ENCODE assay signal across 8 cellular contexts in the genomic region with DNA sequence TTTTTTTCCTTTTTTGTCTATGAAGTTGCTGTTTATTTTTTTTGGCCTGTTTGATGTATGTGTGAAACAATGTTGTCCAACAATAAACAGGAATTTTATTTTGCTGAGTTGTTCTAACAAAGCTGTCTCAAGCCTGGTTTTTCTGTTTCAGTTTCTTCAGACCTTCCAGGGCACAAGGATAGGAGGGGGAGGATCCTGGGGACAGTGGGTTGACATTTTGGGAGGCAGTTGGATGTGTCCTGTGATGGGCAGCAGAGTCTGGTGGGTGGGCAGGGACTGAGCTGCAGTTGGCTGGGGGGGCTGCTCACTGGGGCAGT. TPM values are rescaled to one million over a fixed set of nuclear protein-coding genes. Genes with fewer than 3 reads are reported as not detected.
A peak's percentile ranks its signal among the peaks of the same experiment; 100 is the strongest.
DNase-seq lines count a peak whose midpoint lies in the region; ATAC-seq and TF ChIP-seq lines count a peak whose summit lies in the region.
"Not testable (repeated sequence)": the region's sequence is repeated elsewhere in the genome, so short reads cannot be mapped to it uniquely, and the experiment has no call there.

No MANE protein-coding gene starts in this region.

- TF ChIP-seq POLR2A in adrenal gland (IDR thresholded peaks at IDR 0.05): not testable (repeated sequence)

- peak overlapping the region in 3 of 5 donors; percentile 35 to 71 (median 71) for H3K27ac ChIP-seq in adrenal gland
- peak overlapping the region; percentile 12 for H3K27ac ChIP-seq in epithelial cell of prostate
- H3K27ac ChIP-seq in mesenchymal stem cell (ENCODE audit: low read length, poor library complexity, severe bottlenecking): peak overlapping the region; percentile 26
- peak overlapping the region; percentile 69 for H3K27ac ChIP-seq in rectal smooth muscle tissue (ENCODE audit: low read depth, low read length)

- H3K27me3 ChIP-seq in adrenal gland; mesenchymal stem cell (ENCODE audit: control insufficient read depth in 1 of 2, insufficient read depth in 1 of 2, low read length in 2 of 2); rectal smooth muscle tissue (ENCODE audit: control insufficient read depth, insufficient read depth, low read length): not testable (repeated sequence)

- not testable (repeated sequence) for H2BK15ac ChIP-seq in mesenchymal stem cell (ENCODE audit: low read depth, poor library complexity, severe bottlenecking)

- H2AFZ ChIP-seq in mesenchymal stem cell (ENCODE audit: low read depth, low read length): not testable (repeated sequence)

- peak overlapping the region; percentile 91 for H3K27ac Mint-ChIP-seq in activated B cell treated with CpG ODN at 0.5 μM for 24 hours
- H3K27ac Mint-ChIP-seq in type B pancreatic cell: peak overlapping the region; percentile 94

- TF ChIP-seq CTCF in activated B cell treated with CpG ODN at 0.5 μM for 24 hours (IDR thresholded peaks at IDR 0.05); adrenal gland (IDR thresholded peaks at IDR 0.05); type B pancreatic cell (conservative IDR thresholded peaks at IDR 0.05): not testable (repeated sequence)

- H2AK5ac ChIP-seq in mesenchymal stem cell (ENCODE audit: low read length, severe bottlenecking): not testable (repeated sequence)

- CTCF ChIA-PET in activated B cell treated with CpG ODN at 0.5 μM for 24 hours (lab: Charles Lee): interaction anchor here (0.8 to 7.9 kb wide), 12 partner anchors 16 to 319 kb away, joined by 3 to 429 read pairs (median 4); a partner anchor contains a TSS

- DNase-seq in DMS53 (lab: John Stamatoyannopoulos, UW) (peak; percentile 73), M059J (ENCODE audit: low read depth) (peak; percentile 58)
- not testable (repeated sequence) for DNase-seq in activated B cell treated with CpG ODN at 0.5 μM for 24 hours; adrenal gland; epithelial cell of prostate (ENCODE audit: low read depth, low spot score); mesenchymal stem cell; type B pancreatic cell (ENCODE audit: extremely low spot score, unreplicated experiment)

- not testable (repeated sequence) for H3K4me3 ChIP-seq in adrenal gland; mesenchymal stem cell (ENCODE audit: insufficient read depth in 1 of 2, low read depth in 1 of 2, low read length in 2 of 2); rectal smooth muscle tissue (ENCODE audit: low read length)

- H3K4ac ChIP-seq in mesenchymal stem cell (ENCODE audit: low read depth in 1 of 2, low read length in 2 of 2): not testable (repeated sequence)

- H3K36me3 ChIP-seq in adrenal gland (replicated peaks in 1 of 2) (peaks cover 0 to 26% of the 10 kb centered on the region in 2 donors), mesenchymal stem cell (ENCODE audit: control insufficient read depth in 1 of 2, insufficient read depth in 2 of 2, low read depth in 1 of 2, low read length in 2 of 2) (peaks cover 17 to 29% of the 10 kb centered on the region in 2 experiments), rectal smooth muscle tissue (ENCODE audit: control insufficient read depth, insufficient read depth, low read length) (peaks cover 18% of the 10 kb centered on the region)

- H3K9ac ChIP-seq in mesenchymal stem cell (ENCODE audit: low read length): peak overlapping the region; percentile 66
- H3K9ac ChIP-seq in rectal smooth muscle tissue (ENCODE audit: low read length): not testable (repeated sequence)

- H3K9me3 ChIP-seq in adrenal gland (replicated peaks in 1 of 3); mesenchymal stem cell (ENCODE audit: control insufficient read depth, low read length): not testable (repeated sequence)

- intact Hi-C loops in activated B cell treated with CpG ODN at 0.5 μM for 24 hours (cut with micrococcal nuclease): not testable (repeated sequence)
- intact Hi-C loops in adrenal gland (cut with DNase I): loop anchor here in 1 of 2 donors (5.0 kb wide), 1 partner anchor 101 kb away; no protein-coding TSS in a partner anchor

- peaks cover 66% of the 10 kb centered on the region for H3K4me1 Mint-ChIP-seq in activated B cell treated with CpG ODN at 0.5 μM for 24 hours
- peaks cover 34% of the 10 kb centered on the region for H3K4me1 Mint-ChIP-seq in type B pancreatic cell (ENCODE audit: unreplicated experiment)

- H3K9me3 Mint-ChIP-seq in activated B cell treated with CpG ODN at 0.5 μM for 24 hours, type B pancreatic cell: not testable (repeated sequence)

- not testable (repeated sequence) for H3K79me1 ChIP-seq in mesenchymal stem cell (replicated peaks; ENCODE audit: low read length, poor library complexity, severe bottlenecking)

- H4K8ac ChIP-seq in mesenchymal stem cell (ENCODE audit: low read length): peak overlapping the region; percentile 3

- not testable (repeated sequence) for H3K27me3 Mint-ChIP-seq in activated B cell treated with CpG ODN at 0.5 μM for 24 hours, type B pancreatic cell

- peak overlapping the region in 1 of 2 experiments; percentile 43 for H3K18ac ChIP-seq in mesenchymal stem cell (ENCODE audit: low read depth in 1 of 2, low read length in 2 of 2)

- H3K36me3 Mint-ChIP-seq in activated B cell treated with CpG ODN at 0.5 μM for 24 hours (ENCODE audit: low read depth): peaks cover 42% of the 10 kb centered on the region
- H3K36me3 Mint-ChIP-seq in type B pancreatic cell: peaks cover 14% of the 10 kb centered on the region

- ATAC-seq in activated B cell treated with CpG ODN at 0.5 μM for 24 hours (ENCODE audit: low read depth): not testable (repeated sequence)

- H2BK5ac ChIP-seq in mesenchymal stem cell (ENCODE audit: low read depth, low read length, poor library complexity, severe bottlenecking): not testable (repeated sequence)

- H3K4me2 ChIP-seq in mesenchymal stem cell (ENCODE audit: low read length, poor library complexity, severe bottlenecking): not testable (repeated sequence)

- H3K14ac ChIP-seq in mesenchymal stem cell (ENCODE audit: low read length in 2 of 2): not testable (repeated sequence)

- not testable (repeated sequence) for H2BK120ac ChIP-seq in mesenchymal stem cell (ENCODE audit: low read depth, low read length)

- H2BK12ac ChIP-seq in mesenchymal stem cell (ENCODE audit: low read length in 2 of 2): peak overlapping the region in 1 of 2 experiments; percentile 37

- not testable (repeated sequence) for H4K91ac ChIP-seq in mesenchymal stem cell (ENCODE audit: low read length)

- POLR2A ChIA-PET in activated B cell treated with CpG ODN at 0.5 μM for 24 hours (lab: Charles Lee): interaction anchor here (0.8 to 12.2 kb wide), 11 partner anchors 8 to 249 kb away, joined by 3 to 376 read pairs (median 17); a partner anchor contains a TSS

- H3K4me3 Mint-ChIP-seq in activated B cell treated with CpG ODN at 0.5 μM for 24 hours: peak overlapping the region; percentile 55
- H3K4me3 Mint-ChIP-seq in type B pancreatic cell: peak overlapping the region; percentile 79

- not testable (repeated sequence) for H3K23ac ChIP-seq in mesenchymal stem cell (ENCODE audit: low read length in 2 of 2)

- H3K4me1 ChIP-seq in adrenal gland (replicated peaks in 1 of 2) (peaks cover 23 to 41% of the 10 kb centered on the region in 2 donors), mesenchymal stem cell (ENCODE audit: control insufficient read depth, insufficient read depth, low read depth, low read length) (peaks cover 57% of the 10 kb centered on the region), rectal smooth muscle tissue (ENCODE audit: control insufficient read depth, insufficient read depth, low read length) (peaks cover 23% of the 10 kb centered on the region)

RNA-seq across cellular contexts. Expression of a gene that starts 5.1 kb away (rescaled TPM):
- total RNA-seq in M059J (2014; rRNA removed; shearing (Covaris generic)): 1,301 and 1,473 TPM in 2 replicates
- 1,531 and 1,680 TPM in 2 replicates for total RNA-seq in activated B cell treated with CpG ODN at 0.5 μM for 24 hours
- 100 to 1,000 TPM; 346 to 719 (median 451) TPM for total RNA-seq in adrenal gland
- polyA plus RNA-seq in adrenal gland: 1,000 to 10,000 TPM; 1,074 to 1,198 (median 1,079) TPM
- polyA plus RNA-seq in mesenchymal stem cell (2013, experiment 1 of 2): 1,344 TPM
- polyA plus RNA-seq in mesenchymal stem cell (2013, experiment 2 of 2): 1,330 TPM
- 969 and 1,228 TPM in 2 replicates for total RNA-seq in type B pancreatic cell (ENCODE audit: low replicate concordance)

Comparison
In these comparisons a context has a peak if more than half of its experiments do, and no peak if none do; other contexts are left out.
1. H3K27ac ChIP-seq: peak in every context shown above with its lines; median percentile 71 in adrenal gland; 69 in rectal smooth muscle tissue; 26 in mesenchymal stem cell; 12 in epithelial cell of prostate.